Comparison of ENCODE assay signal across 11 cellular contexts in the genomic region with DNA sequence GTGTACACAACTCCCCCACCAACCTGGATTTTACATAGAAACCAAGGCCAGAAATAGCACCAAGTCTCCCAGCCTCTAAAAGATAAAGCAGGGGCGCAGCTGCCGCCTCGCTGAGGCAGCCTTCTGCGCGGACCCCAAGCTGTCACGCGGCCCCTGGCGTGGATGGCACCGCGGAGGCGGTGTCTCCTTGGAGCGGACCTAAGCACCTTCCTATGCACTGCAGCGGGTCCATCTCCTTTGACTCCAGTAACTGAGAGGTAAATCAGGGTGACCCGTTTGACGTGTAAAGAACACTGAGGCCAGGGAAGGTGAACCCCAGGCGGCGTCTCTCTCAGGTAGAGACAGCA. TPM values are rescaled to one million over a fixed set of nuclear protein-coding genes. Genes with fewer than 3 reads are reported as not detected.
DNase-seq lines count a peak whose midpoint lies in the region; ATAC-seq and TF ChIP-seq lines count a peak whose summit lies in the region.
"Had no signal": no experiment of that assay in that cellular context is flagged by ENCODE, and none has a peak within 500 bp of the region (broad histone marks: within the 10 kb centered on the region; RNA-seq: fewer than 3 reads in every experiment).

No MANE protein-coding gene starts in this region.

- H3K9me3 ChIP-seq in BE2C (no peaks in the 10 kb centered on the region), hepatocyte (ENCODE audit: low read depth) (no peaks in the 10 kb centered on the region), T-helper 17 cell (ENCODE audit: control insufficient read depth, low read length, poor library complexity, severe bottlenecking) (no peaks in the 10 kb centered on the region)

- BruUV-seq in MCF 10A (replicated peaks; lab: Mats Ljungman, UMichigan) = no TSS peak

- no peak overlapping the region for H3K27ac ChIP-seq in hepatocyte
- H3K27ac ChIP-seq: BLaER1 treated with 17β-estradiol and CSF1 and Interleukin-3, amounts not matched to agents 10 nM and 100 nM had no signal

- no peak for DNase-seq in BE2C
- DNase-seq in MCF 10A (ENCODE audit: unreplicated experiment) = no peak
- no peak for DNase-seq in hepatocyte (ENCODE audit: low spot score)
- no peak for DNase-seq in retinal pigment epithelial cell (ENCODE audit: low read depth)
- no peak for DNase-seq in NCI-H2081 treated with DMSO at 0.1 percent for 48 hours (lab: John Stamatoyannopoulos, UW)
- DNase-seq in T-helper 17 cell = no peak
- DNase-seq: activated T-cell treated with anti-CD3 and anti-CD28 coated beads, Interleukin-2, amount 50 U/mL, for 1 hour had no signal

- H3K4me1 Mint-ChIP-seq in MCF 10A (ENCODE audit: insufficient read depth, unreplicated experiment) (peaks cover 10% of the 10 kb centered on the region), T-helper 17 cell (no peaks in the 10 kb centered on the region)

- TF ChIP-seq CTCF in BE2C (IDR thresholded peaks at IDR 0.05; ENCODE audit: low read depth, low read length) (no peak), MCF 10A (IDR thresholded peaks at IDR 0.05; ENCODE audit: unreplicated experiment) (no peak), hepatocyte (IDR thresholded peaks at IDR 0.05; ENCODE audit: poor library complexity) (no peak), retinal pigment epithelial cell (conservative IDR thresholded peaks at IDR 0.05; ENCODE audit: low read depth, low read length) (no peak)

- H3K27me3 Mint-ChIP-seq in MCF 10A (ENCODE audit: insufficient read depth, unreplicated experiment) = no peaks in the 10 kb centered on the region
- H3K27me3 Mint-ChIP-seq in T-helper 17 cell = peaks cover 75% of the 10 kb centered on the region

- 95% methylated on average over 17 of the region's 17 CpGs for WGBS in hepatocyte (ENCODE audit: low lambda C conversion rate, missing lambda C conversion rate)

- no peaks in the 10 kb centered on the region for H3K36me3 Mint-ChIP-seq in MCF 10A (ENCODE audit: insufficient read depth, unreplicated experiment)
- no peaks in the 10 kb centered on the region for H3K36me3 Mint-ChIP-seq in T-helper 17 cell (ENCODE audit: low read depth)

- ATAC-seq in GM21619 (IDR thresholded peaks at IDR 0.05; ENCODE audit: unreplicated experiment) (no peak), GM21367 (IDR thresholded peaks at IDR 0.05; ENCODE audit: unreplicated experiment) (no peak), T-helper 17 cell (no peak)

- intact Hi-C loops in MCF 10A (cut with micrococcal nuclease) = no loop called here

- peak overlapping the region; percentile 33 for H3K4me2 ChIP-seq in hepatocyte
- H3K4me2 ChIP-seq: BLaER1 treated with 17β-estradiol and CSF1 and Interleukin-3, amounts not matched to agents 10 nM and 100 nM had no signal

- POLR2A ChIA-PET in MCF 10A (lab: Yijun Ruan, JAX) = interaction anchor here (1.3 to 1.6 kb wide), 3 partner anchors 15 to 56 kb away, joined by 3 to 7 read pairs (median 5); a partner anchor contains a TSS

- H3K4me1 ChIP-seq in BE2C (peaks cover 19% of the 10 kb centered on the region), hepatocyte (ENCODE audit: insufficient read depth) (peaks cover 17% of the 10 kb centered on the region)
- H3K4me1 ChIP-seq: BLaER1 treated with 17β-estradiol and CSF1 and Interleukin-3, amounts not matched to agents 10 nM and 100 nM had no signal

- CTCF ChIA-PET in MCF 10A (lab: Yijun Ruan, JAX) = interaction anchor here (1.0 to 18.5 kb wide), 4 partner anchors 14 to 46 kb away, joined by 3 to 260 read pairs (median 10); no protein-coding TSS in a partner anchor

- H3K36me3 ChIP-seq in BE2C (no peaks in the 10 kb centered on the region; the same call in 1 of the 2 replicates), hepatocyte (replicated peaks; ENCODE audit: insufficient read depth, low read depth) (no peaks in the 10 kb centered on the region)

- H3K79me2 ChIP-seq in hepatocyte = peaks cover 88% of the 10 kb centered on the region

- peak overlapping the region; percentile 51 for H3K4me3 ChIP-seq in BE2C (ENCODE audit: low read depth, low read length)
- no peak overlapping the region for H3K4me3 ChIP-seq in hepatocyte
- H3K4me3 ChIP-seq in retinal pigment epithelial cell (ENCODE audit: low read length) = peak overlapping the region; percentile 37
- H3K4me3 ChIP-seq: BLaER1 treated with 17β-estradiol and CSF1 and Interleukin-3, amounts not matched to agents 10 nM and 100 nM had no signal

- H3K27ac Mint-ChIP-seq in MCF 10A (ENCODE audit: low read depth, unreplicated experiment) (no peak overlapping the region), T-helper 17 cell (no peak overlapping the region)

- no peaks in the 10 kb centered on the region for H3K9me3 Mint-ChIP-seq in MCF 10A (ENCODE audit: unreplicated experiment)
- H3K9me3 Mint-ChIP-seq: mesothelial cell of epicardium had no signal

- H3K4me3 Mint-ChIP-seq in MCF 10A (ENCODE audit: unreplicated experiment) = peak overlapping the region; percentile 38
- H3K4me3 Mint-ChIP-seq in T-helper 17 cell = no peak overlapping the region
- H3K4me3 Mint-ChIP-seq: mesothelial cell of epicardium had no signal

- peaks cover 4% of the 10 kb centered on the region for H4K20me1 ChIP-seq in hepatocyte (ENCODE audit: insufficient read depth, poor library complexity, severe bottlenecking)

- H3K9me2 ChIP-seq in hepatocyte (replicated peaks; ENCODE audit: insufficient read depth) = no peaks in the 10 kb centered on the region

- no peak overlapping the region for H2AFZ ChIP-seq in hepatocyte

- H3K27me3 ChIP-seq in BE2C (no peaks in the 10 kb centered on the region), hepatocyte (no peaks in the 10 kb centered on the region)
- H3K27me3 ChIP-seq: BLaER1 treated with 17β-estradiol and CSF1 and Interleukin-3, amounts not matched to agents 10 nM and 100 nM had no signal

RNA-seq across cellular contexts. Expression of a gene that starts 17.0 kb away (rescaled TPM):
- polyA plus RNA-seq in BE2C (2012; ENCODE audit: insufficient read depth, insufficient read length, low read depth) = 6.4 TPM
- total RNA-seq in MCF 10A (2022) (12.2 and 13.2 TPM in 2 replicates), hepatocyte (7.3 and 7.5 TPM in 2 replicates), T-helper 17 cell (under 1 TPM in 1 of 2 donors, not detected in 1; 0.15 TPM)
- 0.58 and 0.88 TPM in 2 replicates for polyA plus RNA-seq in hepatocyte
